In genomic region chr14:93115920-93116675, GRCh38 we compare ENCODE assay signal across 8 cellular contexts. TPM values are rescaled to one million over a fixed set of nuclear protein-coding genes. Genes with fewer than 3 reads are reported as not detected.
DNase-seq lines count a peak whose midpoint lies in the region; ATAC-seq, FAIRE-seq and TF ChIP-seq lines count a peak whose summit lies in the region.

TSS of gene ITPK1 (minus strand) at chr14:93115925. CDS start at chr14:93115163, 762 bp downstream.

- peak; percentile 50 to 75 (median 54) for DNase-seq in CD4-positive, CD25-positive, alpha-beta regulatory T cell
- peak; percentile 49 for DNase-seq in RPMI7951 (ENCODE audit: low read depth)
- DNase-seq in cardiac muscle cell (ENCODE audit: low read depth in 1 of 2, low spot score in 1 of 2), result peak; percentile 74 to 88
- DNase-seq in urothelium cell line (ENCODE audit: low spot score), result peak; percentile 75

- peaks cover 17% of the 10 kb centered on the region for H3K79me2 ChIP-seq in parathyroid adenoma

- peak within 1 kb of the TSS; percentile 62 for H3K4me3 ChIP-seq in CD4-positive, CD25-positive, alpha-beta regulatory T cell (ENCODE audit: low read depth, low read length)
- H3K4me3 ChIP-seq in cardiac muscle cell, result peak within 1 kb of the TSS; percentile 69
- H3K4me3 ChIP-seq in parathyroid adenoma (ENCODE audit: low read depth, low read length), result peak within 1 kb of the TSS; percentile 89

- peak within 1 kb of the TSS; percentile 75 for H3K27ac ChIP-seq in CD4-positive, CD25-positive, alpha-beta regulatory T cell (ENCODE audit: insufficient read depth, low read length, poor library complexity, severe bottlenecking)
- H3K27ac ChIP-seq in cardiac muscle cell (peak within 1 kb of the TSS; percentile 94), parathyroid adenoma (peak within 1 kb of the TSS; percentile 89)

- peaks cover 37% of the 10 kb centered on the region for H3K4me1 ChIP-seq in CD4-positive, CD25-positive, alpha-beta regulatory T cell (ENCODE audit: control insufficient read depth, insufficient read depth, low read length, poor library complexity, severe bottlenecking)
- peaks cover 16% of the 10 kb centered on the region for H3K4me1 ChIP-seq in cardiac muscle cell (ENCODE audit: low read depth)
- H3K4me1 ChIP-seq in parathyroid adenoma, result peaks cover 20% of the 10 kb centered on the region

- peak within 1 kb of the TSS; percentile 83 to 94 (median 89) for H3K4me3 Mint-ChIP-seq in CD4-positive, CD25-positive, alpha-beta regulatory T cell
- peak within 1 kb of the TSS; percentile 86 for H3K4me3 Mint-ChIP-seq in activated naive CD4-positive, alpha-beta T cell treated with anti-CD3 and anti-CD28 coated beads, Interleukin-2, amount 50 U/mL, for 24 hours

- no peaks in the 10 kb centered on the region for H3K27me3 ChIP-seq in CD4-positive, CD25-positive, alpha-beta regulatory T cell (ENCODE audit: control insufficient read depth, insufficient read depth, low read length)
- no peaks in the 10 kb centered on the region for H3K27me3 ChIP-seq in cardiac muscle cell
- H3K27me3 ChIP-seq in parathyroid adenoma (ENCODE audit: control insufficient read depth, insufficient read depth, low read length), result no peaks in the 10 kb centered on the region

- H3K9ac ChIP-seq in parathyroid adenoma, result peak within 1 kb of the TSS; percentile 83

- peak within 1 kb of the TSS; percentile 96 for H3K4me2 ChIP-seq in parathyroid adenoma (ENCODE audit: low read length)

- ATAC-seq in CD4-positive, CD25-positive, alpha-beta regulatory T cell (ENCODE audit: low read depth in 2 of 2), result peak in 1 of 2 donors; percentile 55
- ATAC-seq in GM19043 (IDR thresholded peaks at IDR 0.05; ENCODE audit: low read depth, unreplicated experiment) (peak; percentile 32), HG03196 (IDR thresholded peaks at IDR 0.05; ENCODE audit: unreplicated experiment) (peak; percentile 46)

- H3K36me3 Mint-ChIP-seq in CD4-positive, CD25-positive, alpha-beta regulatory T cell, result no peaks in the 10 kb centered on the region
- no peaks in the 10 kb centered on the region for H3K36me3 Mint-ChIP-seq in activated naive CD4-positive, alpha-beta T cell treated with anti-CD3 and anti-CD28 coated beads, Interleukin-2, amount 50 U/mL, for 24 hours

- H3K9me3 ChIP-seq in CD4-positive, CD25-positive, alpha-beta regulatory T cell (ENCODE audit: control insufficient read depth in 2 of 2, low read length in 2 of 2), result no peaks in the 10 kb centered on the region
- H3K9me3 ChIP-seq in cardiac muscle cell (ENCODE audit: low read depth) (no peaks in the 10 kb centered on the region), parathyroid adenoma (ENCODE audit: control insufficient read depth, low read length) (no peaks in the 10 kb centered on the region)

- FAIRE-seq in urothelium cell line (lab: Jason Lieb, UNC), result no peak

- H3K27ac Mint-ChIP-seq in CD4-positive, CD25-positive, alpha-beta regulatory T cell, result peak within 1 kb of the TSS in 2 of 3 donors; percentile 44 to 77
- peak within 1 kb of the TSS; percentile 84 for H3K27ac Mint-ChIP-seq in activated naive CD4-positive, alpha-beta T cell treated with anti-CD3 and anti-CD28 coated beads, Interleukin-2, amount 50 U/mL, for 24 hours

- H2AFZ ChIP-seq in parathyroid adenoma, result peak within 1 kb of the TSS; percentile 100

- TF ChIP-seq CTCF in cardiac muscle cell (IDR thresholded peaks at IDR 0.05; ENCODE audit: low read depth, low read length) (peak; percentile 14), parathyroid adenoma (IDR thresholded peaks at IDR 0.05) (no peak)

- peaks cover 8 to 33% (median 18%) of the 10 kb centered on the region in 4 donors for H3K4me1 Mint-ChIP-seq in CD4-positive, CD25-positive, alpha-beta regulatory T cell
- H3K4me1 Mint-ChIP-seq in activated naive CD4-positive, alpha-beta T cell treated with anti-CD3 and anti-CD28 coated beads, Interleukin-2, amount 50 U/mL, for 24 hours, result peaks cover 28% of the 10 kb centered on the region

- peaks cover 0 to 2% (median 0%) of the 10 kb centered on the region in 7 donors for H3K9me3 Mint-ChIP-seq in CD4-positive, CD25-positive, alpha-beta regulatory T cell
- H3K9me3 Mint-ChIP-seq in activated naive CD4-positive, alpha-beta T cell treated with anti-CD3 and anti-CD28 coated beads, Interleukin-2, amount 50 U/mL, for 24 hours, result no peaks in the 10 kb centered on the region

- H3K27me3 Mint-ChIP-seq in CD4-positive, CD25-positive, alpha-beta regulatory T cell, result peaks cover 15% of the 10 kb centered on the region
- no peaks in the 10 kb centered on the region for H3K27me3 Mint-ChIP-seq in activated naive CD4-positive, alpha-beta T cell treated with anti-CD3 and anti-CD28 coated beads, Interleukin-2, amount 50 U/mL, for 24 hours

- no peaks in the 10 kb centered on the region for H3K36me3 ChIP-seq in CD4-positive, CD25-positive, alpha-beta regulatory T cell (ENCODE audit: control insufficient read depth, insufficient read depth, low read length)
- H3K36me3 ChIP-seq in cardiac muscle cell, result no peaks in the 10 kb centered on the region
- no peaks in the 10 kb centered on the region for H3K36me3 ChIP-seq in parathyroid adenoma (ENCODE audit: control insufficient read depth, insufficient read depth, low read length)

RNA-seq across cellular contexts. Expression of gene ITPK1, which starts in this region (rescaled TPM):
- 54.1 TPM for total RNA-seq in CD4-positive, CD25-positive, alpha-beta regulatory T cell
- 10 to 100 TPM; 19.5 to 24.5 (median 21.3) TPM for polyA plus RNA-seq in CD4-positive, CD25-positive, alpha-beta regulatory T cell
- total RNA-seq in RPMI7951 (2014; rRNA removed; shearing (Covaris generic)), result 7.7 and 14.0 TPM in 2 replicates
- 38.7 and 42.9 TPM in 2 replicates for total RNA-seq in cardiac muscle cell
- polyA plus RNA-seq in cardiac muscle cell, result 33.0 and 39.4 TPM in 2 replicates
